17 cellular contexts compared by ENCODE assay signal in genomic region chr5:126354857-126355731, GRCh38.
DNase-seq lines count a peak whose midpoint lies in the region; ATAC-seq, FAIRE-seq and TF ChIP-seq lines count a peak whose summit lies in the region.
"Had no signal": no experiment of that assay in that cellular context is flagged by ENCODE, and none has a peak within 500 bp of the region (broad histone marks: within the 10 kb centered on the region; RNA-seq: fewer than 3 reads in every experiment).

No MANE protein-coding gene starts in this region.

- H3K27ac Mint-ChIP-seq in osteocyte (ENCODE audit: unreplicated experiment) = peak overlapping the region; percentile 99
- H3K27ac Mint-ChIP-seq: activated naive CD4-positive, alpha-beta T cell treated with anti-CD3 and anti-CD28 coated beads for 36 hours; naive B cell had no signal

- H3K79me1 ChIP-seq in neuronal stem cell (ENCODE audit: low read depth, low read length) = no peaks in the 10 kb centered on the region

- no peak overlapping the region for H3K14ac ChIP-seq in neuronal stem cell (ENCODE audit: low read length)

- H2AK5ac ChIP-seq in neuronal stem cell (ENCODE audit: low read depth, low read length) = no peak overlapping the region

- FAIRE-seq in endometrium (lab: Jason Lieb, UNC) = peak; percentile 50

- H3K4me3 ChIP-seq in HEK293 (ENCODE audit: low read depth, low read length) (no peak overlapping the region), neuronal stem cell (ENCODE audit: low read length in 2 of 2) (no peak overlapping the region)

- TF ChIP-seq CTCF in HEK293 (tag by site-specific recombination; IDR thresholded peaks at IDR 0.05) (no peak), osteocyte (IDR thresholded peaks at IDR 0.05) (no peak)

- no peak overlapping the region for H2BK12ac ChIP-seq in neuronal stem cell (ENCODE audit: low read length)

- H3K36me3 Mint-ChIP-seq in osteocyte (ENCODE audit: unreplicated experiment) = no peaks in the 10 kb centered on the region
- H3K36me3 Mint-ChIP-seq: naive B cell, WTC11 had no signal

- WGBS in neuronal stem cell (ENCODE audit: extremely low coverage in 2 of 2, insufficient read length in 2 of 2, insufficient replicate concordance in 1 of 2), 2 donors = no CpG with 5 or more reads among the region's 5 CpGs

- no peaks in the 10 kb centered on the region for H3K27me3 ChIP-seq in neuronal stem cell (ENCODE audit: control insufficient read depth in 3 of 3, insufficient read depth in 3 of 3, low read depth in 1 of 3, low read length in 3 of 3)

- H3K23ac ChIP-seq in neuronal stem cell (ENCODE audit: low read depth, low read length, poor library complexity) = no peak overlapping the region

- H3K9me3 ChIP-seq in HEK293 (ENCODE audit: control insufficient read depth, insufficient read depth, low read depth, low read length) = no peaks in the 10 kb centered on the region
- no peaks in the 10 kb centered on the region for H3K9me3 ChIP-seq in neuronal stem cell (replicated peaks in 1 of 2; ENCODE audit: control insufficient read depth in 2 of 2, insufficient read depth in 1 of 2, low read depth in 1 of 2, low read length in 2 of 2)

- POLR2A ChIA-PET in HEK293 (lab: Yijun Ruan, JAX) = no interaction called here

- H2BK5ac ChIP-seq in neuronal stem cell (ENCODE audit: low read length) = no peak overlapping the region

- no peak overlapping the region for H3K18ac ChIP-seq in neuronal stem cell (ENCODE audit: low read length)

- no peak overlapping the region for H3K4me2 ChIP-seq in neuronal stem cell (ENCODE audit: insufficient read depth, low read length, poor library complexity, severe bottlenecking)

- H3K4me3 Mint-ChIP-seq in osteocyte (ENCODE audit: unreplicated experiment) = peak overlapping the region; percentile 38
- H3K4me3 Mint-ChIP-seq: naive B cell, WTC11 had no signal

- H2BK15ac ChIP-seq in neuronal stem cell (ENCODE audit: low read length) = no peak overlapping the region

- CTCF ChIA-PET in HEK293 (lab: Yijun Ruan, JAX) = interaction anchor here (0.7 to 4.6 kb wide), 7 partner anchors 15 to 1828 kb away, joined by 3 to 65 read pairs (median 5); no protein-coding TSS in a partner anchor

- H2AFZ ChIP-seq in neuronal stem cell (ENCODE audit: low read length) = no peak overlapping the region

- ATAC-seq in GM19324 (IDR thresholded peaks at IDR 0.05; ENCODE audit: low FRiP score, unreplicated experiment) = no peak

- H4K91ac ChIP-seq in neuronal stem cell (ENCODE audit: low read depth, low read length, poor library complexity) = no peak overlapping the region

- H3K36me3 ChIP-seq in HEK293 (ENCODE audit: control insufficient read depth in 2 of 2, insufficient read depth in 1 of 2, low read length in 2 of 2) (no peaks in the 10 kb centered on the region), neuronal stem cell (replicated peaks in 1 of 2; ENCODE audit: control insufficient read depth in 2 of 2, insufficient read depth in 2 of 2, low read length in 2 of 2) (no peaks in the 10 kb centered on the region)

- no peaks in the 10 kb centered on the region for H3K4me1 ChIP-seq in HEK293 (ENCODE audit: control insufficient read depth, insufficient read depth, low read length)
- H3K4me1 ChIP-seq in neuronal stem cell (ENCODE audit: control insufficient read depth in 2 of 2, insufficient read depth in 1 of 2, low read depth in 1 of 2, low read length in 2 of 2) = peaks cover 3 to 7% of the 10 kb centered on the region in 2 donors

- no peak overlapping the region for H3K9ac ChIP-seq in neuronal stem cell (ENCODE audit: low read depth, low read length, poor library complexity)

- no peaks in the 10 kb centered on the region for H3K27me3 Mint-ChIP-seq in osteocyte (ENCODE audit: unreplicated experiment)

- H3K4ac ChIP-seq in neuronal stem cell (ENCODE audit: low read length) = no peak overlapping the region

- H3K9me3 Mint-ChIP-seq in osteocyte (ENCODE audit: unreplicated experiment) = no peaks in the 10 kb centered on the region
- H3K9me3 Mint-ChIP-seq: activated naive CD4-positive, alpha-beta T cell treated with anti-CD3 and anti-CD28 coated beads for 36 hours; naive B cell; WTC11 had no signal

- peaks cover 48% of the 10 kb centered on the region for H3K4me1 Mint-ChIP-seq in osteocyte (ENCODE audit: unreplicated experiment)
- H3K4me1 Mint-ChIP-seq: naive B cell had no signal

- H2BK120ac ChIP-seq in neuronal stem cell (ENCODE audit: low read depth, low read length) = no peak overlapping the region

- H4K8ac ChIP-seq in neuronal stem cell (ENCODE audit: low read depth, low read length) = no peak overlapping the region

- DNase-seq in RPMI7951 (ENCODE audit: low read depth) (peak; percentile 64), osteocyte (ENCODE audit: extremely low spot score, unreplicated experiment) (no peak), GDM1 (lab: John Stamatoyannopoulos, UW) (no peak), neuronal stem cell (ENCODE audit: low spot score) (no peak), NCI-H526 (lab: John Stamatoyannopoulos, UW) (no peak)
- DNase-seq: activated naive CD4-positive, alpha-beta T cell treated with anti-CD3 and anti-CD28 coated beads for 36 hours; DMS79; head of caudate nucleus; Kasumi-1; naive B cell; NCI-H2029; retina; stimulated activated CD4-positive, alpha-beta T cell treated with anti-CD3 and anti-CD28 coated beads, Interleukin-4, amount 100 ng/mL, for 1 hour had no signal

- H3K27ac ChIP-seq in HEK293 (ENCODE audit: extremely low read depth, low read depth, low read length) (no peak overlapping the region), neuronal stem cell (replicated peaks; ENCODE audit: low read length) (no peak overlapping the region)

TF ChIP-seq in HEK293, 187 proteins besides CTCF, POLR2A, EP300 and RAD21 (continues in another document):
- TF ChIP-seq ZNF658 (tag by site-specific recombination; IDR thresholded peaks at IDR 0.05) (no peak), ZNF623 (tag by site-specific recombination; IDR thresholded peaks at IDR 0.05) (peak; percentile 79), ZNF18 (tag by site-specific recombination; IDR thresholded peaks at IDR 0.05) (no peak), ZFHX2 (tag by site-specific recombination; conservative IDR thresholded peaks at IDR 0.05) (no peak), KLF9 (tag by site-specific recombination; IDR thresholded peaks at IDR 0.05; ENCODE audit: low read depth) (no peak)
- TF ChIP-seq, protein P1, sequence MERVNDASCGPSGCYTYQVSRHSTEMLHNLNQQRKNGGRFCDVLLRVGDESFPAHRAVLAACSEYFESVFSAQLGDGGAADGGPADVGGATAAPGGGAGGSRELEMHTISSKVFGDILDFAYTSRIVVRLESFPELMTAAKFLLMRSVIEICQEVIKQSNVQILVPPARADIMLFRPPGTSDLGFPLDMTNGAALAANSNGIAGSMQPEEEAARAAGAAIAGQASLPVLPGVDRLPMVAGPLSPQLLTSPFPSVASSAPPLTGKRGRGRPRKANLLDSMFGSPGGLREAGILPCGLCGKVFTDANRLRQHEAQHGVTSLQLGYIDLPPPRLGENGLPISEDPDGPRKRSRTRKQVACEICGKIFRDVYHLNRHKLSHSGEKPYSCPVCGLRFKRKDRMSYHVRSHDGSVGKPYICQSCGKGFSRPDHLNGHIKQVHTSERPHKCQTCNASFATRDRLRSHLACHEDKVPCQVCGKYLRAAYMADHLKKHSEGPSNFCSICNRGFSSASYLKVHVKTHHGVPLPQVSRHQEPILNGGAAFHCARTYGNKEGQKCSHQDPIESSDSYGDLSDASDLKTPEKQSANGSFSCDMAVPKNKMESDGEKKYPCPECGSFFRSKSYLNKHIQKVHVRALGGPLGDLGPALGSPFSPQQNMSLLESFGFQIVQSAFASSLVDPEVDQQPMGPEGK (tag by site-specific recombination; IDR thresholded peaks at IDR 0.05) = no peak
- TF ChIP-seq, protein P2, sequence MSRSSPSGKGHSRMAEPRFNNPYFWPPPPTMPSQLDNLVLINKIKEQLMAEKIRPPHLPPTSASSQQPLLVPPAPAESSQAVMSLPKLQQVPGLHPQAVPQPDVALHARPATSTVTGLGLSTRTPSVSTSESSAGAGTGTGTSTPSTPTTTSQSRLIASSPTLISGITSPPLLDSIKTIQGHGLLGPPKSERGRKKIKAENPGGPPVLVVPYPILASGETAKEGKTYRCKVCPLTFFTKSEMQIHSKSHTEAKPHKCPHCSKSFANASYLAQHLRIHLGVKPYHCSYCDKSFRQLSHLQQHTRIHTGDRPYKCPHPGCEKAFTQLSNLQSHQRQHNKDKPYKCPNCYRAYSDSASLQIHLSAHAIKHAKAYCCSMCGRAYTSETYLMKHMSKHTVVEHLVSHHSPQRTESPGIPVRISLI (tag by site-specific recombination; IDR thresholded peaks at IDR 0.05) = peak; percentile 13; the same call in 1 of the 2 replicates
